ENCODE assay signal across 1 cellular context in the genomic region with DNA sequence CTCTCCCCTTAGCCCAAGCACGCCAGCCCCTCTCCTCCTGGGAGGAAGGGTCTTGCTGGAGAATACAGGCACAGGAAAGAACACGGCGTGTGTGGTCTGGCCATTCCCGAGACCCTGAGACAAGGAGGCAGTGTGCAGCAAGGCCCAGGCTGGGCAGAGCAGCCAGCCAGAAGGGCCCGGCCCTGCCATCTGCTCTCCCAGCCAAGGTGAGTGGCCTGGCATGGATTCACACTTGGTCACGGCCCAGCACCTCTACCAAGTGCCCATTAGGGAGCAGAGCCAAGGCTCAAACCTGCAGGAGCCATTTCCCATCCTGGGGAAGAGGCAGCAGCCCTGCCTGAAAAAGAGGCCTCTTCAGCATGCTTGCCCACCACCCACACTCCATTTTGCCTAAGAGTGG.
A peak's percentile ranks its signal among the peaks of the same experiment; 100 is the strongest.
TF ChIP-seq lines count a peak whose summit lies in the region.

No MANE protein-coding gene starts in this region.

TF ChIP-seq in HEK293, 187 proteins besides CTCF, POLR2A, EP300 and RAD21:
- TF ChIP-seq ZFHX2 (tag by site-specific recombination; conservative IDR thresholded peaks at IDR 0.05) (peak; percentile 22; the same call in 1 of the 2 replicates), EGR2 (tag by site-specific recombination; IDR thresholded peaks at IDR 0.05; ENCODE audit: low read depth) (peak; percentile 9; the same call in 1 of the 2 replicates), ZBTB48 (tag by site-specific recombination; IDR thresholded peaks at IDR 0.05) (no peak)
TF ChIP-seq in HEK293: peak in this region for 2.
